ENCODE assay signal across 16 cellular contexts in genomic region chr3:14803981-14804834, GRCh38. TPM values are rescaled to one million over a fixed set of nuclear protein-coding genes. Genes with fewer than 3 reads are reported as not detected.
DNase-seq lines count a peak whose midpoint lies in the region; ATAC-seq lines count a peak whose summit lies in the region.
"Had no signal": no experiment of that assay in that cellular context is flagged by ENCODE, and none has a peak within 500 bp of the region (broad histone marks: within the 10 kb centered on the region; RNA-seq: fewer than 3 reads in every experiment).

No MANE protein-coding gene starts in this region.

- no peak overlapping the region for H3K18ac ChIP-seq in trophoblast cell (ENCODE audit: low read length)

- no peaks in the 10 kb centered on the region for H3K79me1 ChIP-seq in trophoblast cell (ENCODE audit: low read length)

- peaks cover 38% of the 10 kb centered on the region for H3K27me3 Mint-ChIP-seq in activated T-helper 17 cell treated with anti-CD3 and anti-CD28 coated beads, Interleukin-2, amount 50 U/mL, for 72 hours

- peaks cover 21% of the 10 kb centered on the region for H3K4me1 Mint-ChIP-seq in activated T-helper 17 cell treated with anti-CD3 and anti-CD28 coated beads, Interleukin-2, amount 50 U/mL, for 72 hours
- H3K4me1 Mint-ChIP-seq: immature natural killer cell had no signal

- H2AFZ ChIP-seq in trophoblast cell (ENCODE audit: insufficient read depth, low read length, poor library complexity) = no peak overlapping the region

- no peak overlapping the region for H3K23ac ChIP-seq in trophoblast cell (ENCODE audit: low read length)

- H3K36me3 ChIP-seq in trophoblast cell (ENCODE audit: control insufficient read depth in 1 of 2, insufficient read depth in 2 of 2, low read length in 2 of 2) = no peaks in the 10 kb centered on the region

- WGBS in trophoblast cell (ENCODE audit: extremely low coverage, insufficient coverage, insufficient read length) = no CpG with 5 or more reads among the region's 12 CpGs

- H2BK5ac ChIP-seq in trophoblast cell (ENCODE audit: low read depth, low read length, poor library complexity) = no peak overlapping the region

- H3K14ac ChIP-seq in trophoblast cell (ENCODE audit: low read length) = no peak overlapping the region

- H3K9ac ChIP-seq in trophoblast cell (ENCODE audit: low read length) = no peak overlapping the region

- H2AK5ac ChIP-seq in trophoblast cell (ENCODE audit: low read length) = peak overlapping the region; percentile 36

- H3K27ac Mint-ChIP-seq in activated T-helper 17 cell treated with anti-CD3 and anti-CD28 coated beads, Interleukin-2, amount 50 U/mL, for 72 hours = peak overlapping the region; percentile 79
- H3K27ac Mint-ChIP-seq: immature natural killer cell; stimulated activated naive B cell treated with anti-CD40 and anti-IgM and Interleukin-4, amounts not matched to agents 10 μg/mL and 1 μg/mL and 100 μg/mL, for 72 hours; T-helper 1 cell treated with Interleukin-12 subunit alpha and Interleukin-12 subunit beta and Interleukin-4 antibody, amounts not matched to agents 30 μg/mL and 1 μg/mL, for 36 hours had no signal

- peak overlapping the region; percentile 34 for H4K8ac ChIP-seq in trophoblast cell (ENCODE audit: low read depth, low read length)

- no peak overlapping the region for H4K12ac ChIP-seq in trophoblast cell (ENCODE audit: low read depth, low read length)

- no peaks in the 10 kb centered on the region for H3K9me3 ChIP-seq in trophoblast cell (ENCODE audit: insufficient read depth, low read depth, low read length)

- intact Hi-C loops in left ventricle myocardium superior (cut with micrococcal nuclease) = no loop called here

- H4K91ac ChIP-seq in trophoblast cell (ENCODE audit: low read depth, low read length) = no peak overlapping the region

- no peaks in the 10 kb centered on the region for H3K9me3 Mint-ChIP-seq in activated T-helper 17 cell treated with anti-CD3 and anti-CD28 coated beads, Interleukin-2, amount 50 U/mL, for 72 hours
- H3K9me3 Mint-ChIP-seq: H9; immature natural killer cell; stimulated activated naive B cell treated with anti-CD40 and anti-IgM and Interleukin-4, amounts not matched to agents 10 μg/mL and 1 μg/mL and 100 μg/mL, for 72 hours; T-helper 1 cell treated with Interleukin-12 subunit alpha and Interleukin-12 subunit beta and Interleukin-4 antibody, amounts not matched to agents 30 μg/mL and 1 μg/mL, for 36 hours had no signal

- H3K27ac ChIP-seq in trophoblast cell (ENCODE audit: low read depth, low read length) = no peak overlapping the region
- H3K27ac ChIP-seq: epithelial cell of prostate had no signal

- H3K79me2 ChIP-seq in trophoblast cell (ENCODE audit: control insufficient read depth, insufficient read depth, low read length, poor library complexity) = no peaks in the 10 kb centered on the region

- no peak overlapping the region for H3K4me2 ChIP-seq in trophoblast cell (ENCODE audit: low read length)

- H3K4me3 ChIP-seq in trophoblast cell (ENCODE audit: low read depth, low read length) = no peak overlapping the region

- DNase-seq in H4 (ENCODE audit: low spot score) (peak; percentile 33), left ventricle myocardium superior (peak; percentile 55), trophoblast cell (no peak), Ammon's horn (ENCODE audit: low spot score) (no peak)
- no peak for DNase-seq in activated effector memory CD4-positive, alpha-beta T cell treated with Interleukin-2 at 50 U/mL for 16 hours
- no peak for DNase-seq in stimulated activated CD4-positive, alpha-beta T cell treated with anti-CD3 and anti-CD28 coated beads, Interleukin-15, amount 100 ng/mL, for 24 hours
- DNase-seq: CD4-positive, alpha-beta memory T cell; H9; immature natural killer cell; NCI-H187; stimulated activated naive B cell treated with anti-CD40 and anti-IgM and Interleukin-4, amounts not matched to agents 10 μg/mL and 1 μg/mL and 100 μg/mL, for 72 hours had no signal

- H3K4me1 ChIP-seq in trophoblast cell (ENCODE audit: control insufficient read depth in 1 of 2, insufficient read depth in 2 of 2, low read length in 2 of 2) = peaks cover 11% of the 10 kb centered on the region in 2 experiments

- H2BK120ac ChIP-seq in trophoblast cell (ENCODE audit: insufficient read depth, low read length, poor library complexity) = no peak overlapping the region

- no peak overlapping the region for H3K4ac ChIP-seq in trophoblast cell (ENCODE audit: low read depth, low read length)

- no peak for ATAC-seq in activated T-helper 17 cell treated with anti-CD3 and anti-CD28 coated beads, Interleukin-2, amount 50 U/mL, for 72 hours (replicated peaks)
- peak; percentile 81 for ATAC-seq in left ventricle myocardium superior
- ATAC-seq in GM18511 (IDR thresholded peaks at IDR 0.05; ENCODE audit: unreplicated experiment) = no peak
- ATAC-seq: stimulated activated naive B cell treated with anti-CD40 and anti-IgM and Interleukin-4, amounts not matched to agents 10 μg/mL and 1 μg/mL and 100 μg/mL, for 72 hours had no signal

- no peaks in the 10 kb centered on the region for H3K27me3 ChIP-seq in trophoblast cell (ENCODE audit: insufficient read depth, low read length)

- H3K36me3 Mint-ChIP-seq in activated T-helper 17 cell treated with anti-CD3 and anti-CD28 coated beads, Interleukin-2, amount 50 U/mL, for 72 hours (ENCODE audit: low read depth) = no peaks in the 10 kb centered on the region
- H3K36me3 Mint-ChIP-seq: CD4-positive, alpha-beta memory T cell; immature natural killer cell; stimulated activated naive B cell treated with anti-CD40 and anti-IgM and Interleukin-4, amounts not matched to agents 10 μg/mL and 1 μg/mL and 100 μg/mL, for 72 hours had no signal

- no peak overlapping the region for H3K4me3 Mint-ChIP-seq in activated T-helper 17 cell treated with anti-CD3 and anti-CD28 coated beads, Interleukin-2, amount 50 U/mL, for 72 hours
- H3K4me3 Mint-ChIP-seq: IgD-negative memory B cell; immature natural killer cell; stimulated activated naive B cell treated with anti-CD40 and anti-IgM and Interleukin-4, amounts not matched to agents 10 μg/mL and 1 μg/mL and 100 μg/mL, for 72 hours; T-helper 1 cell treated with Interleukin-12 subunit alpha and Interleukin-12 subunit beta and Interleukin-4 antibody, amounts not matched to agents 30 μg/mL and 1 μg/mL, for 36 hours had no signal

- no peak overlapping the region for H2BK12ac ChIP-seq in trophoblast cell (ENCODE audit: low read length)

RNA-seq across cellular contexts. Expression of gene FGD5, which starts 14.6 kb away (rescaled TPM):
- total RNA-seq in H4 (2014; rRNA removed; shearing (Covaris generic)) = 0.17 TPM in 1 of 2 replicates, not detected in the other
- total RNA-seq in activated T-helper 17 cell treated with anti-CD3 and anti-CD28 coated beads, Interleukin-2, amount 50 U/mL, for 72 hours = under 1 TPM; 0.06 to 0.74 TPM
- 16.3 TPM for total RNA-seq in left ventricle myocardium superior
- 23.6 and 27.1 TPM in 2 replicates for polyA plus RNA-seq in trophoblast cell (2013)
- polyA plus RNA-seq: CD4-positive, alpha-beta memory T cell; IgD-negative memory B cell; immature natural killer cell had no signal

Comparison
In these comparisons a context has a peak if more than half of its experiments do, and no peak if none do; other contexts are left out.
1. DNase-seq: peak in H4 (single experiment) and left ventricle myocardium superior (single experiment); none in trophoblast cell (0 of 2), Ammon's horn (single experiment), activated effector memory CD4-positive, alpha-beta T cell treated with Interleukin-2 at 50 U/mL for 16 hours (single experiment) and stimulated activated CD4-positive, alpha-beta T cell treated with anti-CD3 and anti-CD28 coated beads, Interleukin-15, amount 100 ng/mL, for 24 hours (single experiment).